ENCODE assay signal across 3 cellular contexts in the genomic region with DNA sequence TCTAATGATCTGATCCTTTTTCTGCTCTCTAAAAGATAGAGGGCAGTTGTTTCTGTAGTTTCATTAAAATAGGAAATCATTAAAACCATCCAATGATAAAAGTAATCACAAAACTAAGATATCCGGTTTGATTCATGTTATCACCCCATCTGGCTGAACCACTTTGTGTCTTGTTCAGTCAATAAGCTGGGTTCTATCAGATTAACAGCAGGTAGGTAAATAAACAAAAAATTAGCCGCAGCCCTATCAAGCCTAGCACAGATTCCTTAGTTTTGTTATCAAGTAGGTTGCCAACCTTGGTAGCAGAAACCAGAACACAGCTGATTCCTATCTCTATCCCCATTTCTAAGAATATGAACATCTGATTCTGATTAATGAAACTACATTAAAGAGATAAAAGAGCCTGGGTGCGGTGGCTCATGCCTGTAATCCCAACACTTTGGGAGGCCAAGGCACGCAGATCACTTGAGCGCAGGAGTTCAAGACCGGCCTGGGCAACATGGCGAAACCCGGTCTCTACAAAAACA.
A peak's percentile ranks its signal among the peaks of the same experiment; 100 is the strongest.
TF ChIP-seq lines count a peak whose summit lies in the region.

No MANE protein-coding gene starts in this region.

TF ChIP-seq in A549, 52 proteins besides CTCF, POLR2A, EP300 and RAD21:
- no peak for TF ChIP-seq CHD2 (IDR thresholded peaks at IDR 0.05; ENCODE audit: low read length, partially characterized antibody)
- TF ChIP-seq HOXA7 (CRISPR knock-in tag; IDR thresholded peaks at IDR 0.05) = no peak
- no peak for TF ChIP-seq TP53 (CRISPR knock-in tag; IDR thresholded peaks at IDR 0.05)
- TF ChIP-seq, protein P1, sequence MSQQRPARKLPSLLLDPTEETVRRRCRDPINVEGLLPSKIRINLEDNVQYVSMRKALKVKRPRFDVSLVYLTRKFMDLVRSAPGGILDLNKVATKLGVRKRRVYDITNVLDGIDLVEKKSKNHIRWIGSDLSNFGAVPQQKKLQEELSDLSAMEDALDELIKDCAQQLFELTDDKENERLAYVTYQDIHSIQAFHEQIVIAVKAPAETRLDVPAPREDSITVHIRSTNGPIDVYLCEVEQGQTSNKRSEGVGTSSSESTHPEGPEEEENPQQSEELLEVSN (IDR thresholded peaks at IDR 0.05; ENCODE audit: borderline replicate concordance, low read depth) = no peak

TF ChIP-seq in HEK293, 187 proteins besides CTCF, POLR2A, EP300 and RAD21:
- TF ChIP-seq FEZF1 (tag by site-specific recombination; IDR thresholded peaks at IDR 0.05) (peak; percentile 36), HOXC10 (CRISPR knock-in tag; IDR thresholded peaks at IDR 0.05) (no peak)

TF ChIP-seq in SK-N-SH treated with all-trans-retinoic acid at 6 μM for 48 hours, 23 proteins besides CTCF, POLR2A, EP300 and RAD21:
- TF ChIP-seq ZNF8 (CRISPR knock-in tag; IDR thresholded peaks at IDR 0.05) = no peak
- no peak for TF ChIP-seq ZC3H10 (CRISPR knock-in tag; IDR thresholded peaks at IDR 0.05)
- TF ChIP-seq ZNF70 (CRISPR knock-in tag; IDR thresholded peaks at IDR 0.05) = no peak
- no peak for TF ChIP-seq SNAI2 (CRISPR knock-in tag; IDR thresholded peaks at IDR 0.05)
- TF ChIP-seq, protein P2, sequence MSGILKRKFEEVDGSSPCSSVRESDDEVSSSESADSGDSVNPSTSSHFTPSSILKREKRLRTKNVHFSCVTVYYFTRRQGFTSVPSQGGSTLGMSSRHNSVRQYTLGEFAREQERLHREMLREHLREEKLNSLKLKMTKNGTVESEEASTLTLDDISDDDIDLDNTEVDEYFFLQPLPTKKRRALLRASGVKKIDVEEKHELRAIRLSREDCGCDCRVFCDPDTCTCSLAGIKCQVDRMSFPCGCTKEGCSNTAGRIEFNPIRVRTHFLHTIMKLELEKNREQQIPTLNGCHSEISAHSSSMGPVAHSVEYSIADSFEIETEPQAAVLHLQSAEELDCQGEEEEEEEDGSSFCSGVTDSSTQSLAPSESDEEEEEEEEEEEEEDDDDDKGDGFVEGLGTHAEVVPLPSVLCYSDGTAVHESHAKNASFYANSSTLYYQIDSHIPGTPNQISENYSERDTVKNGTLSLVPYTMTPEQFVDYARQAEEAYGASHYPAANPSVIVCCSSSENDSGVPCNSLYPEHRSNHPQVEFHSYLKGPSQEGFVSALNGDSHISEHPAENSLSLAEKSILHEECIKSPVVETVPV (CRISPR knock-in tag; IDR thresholded peaks at IDR 0.05) = no peak
- peak; percentile 96 for TF ChIP-seq TCF4 (CRISPR knock-in tag; IDR thresholded peaks at IDR 0.05; ENCODE audit: borderline replicate concordance)
- TF ChIP-seq, protein P3, sequence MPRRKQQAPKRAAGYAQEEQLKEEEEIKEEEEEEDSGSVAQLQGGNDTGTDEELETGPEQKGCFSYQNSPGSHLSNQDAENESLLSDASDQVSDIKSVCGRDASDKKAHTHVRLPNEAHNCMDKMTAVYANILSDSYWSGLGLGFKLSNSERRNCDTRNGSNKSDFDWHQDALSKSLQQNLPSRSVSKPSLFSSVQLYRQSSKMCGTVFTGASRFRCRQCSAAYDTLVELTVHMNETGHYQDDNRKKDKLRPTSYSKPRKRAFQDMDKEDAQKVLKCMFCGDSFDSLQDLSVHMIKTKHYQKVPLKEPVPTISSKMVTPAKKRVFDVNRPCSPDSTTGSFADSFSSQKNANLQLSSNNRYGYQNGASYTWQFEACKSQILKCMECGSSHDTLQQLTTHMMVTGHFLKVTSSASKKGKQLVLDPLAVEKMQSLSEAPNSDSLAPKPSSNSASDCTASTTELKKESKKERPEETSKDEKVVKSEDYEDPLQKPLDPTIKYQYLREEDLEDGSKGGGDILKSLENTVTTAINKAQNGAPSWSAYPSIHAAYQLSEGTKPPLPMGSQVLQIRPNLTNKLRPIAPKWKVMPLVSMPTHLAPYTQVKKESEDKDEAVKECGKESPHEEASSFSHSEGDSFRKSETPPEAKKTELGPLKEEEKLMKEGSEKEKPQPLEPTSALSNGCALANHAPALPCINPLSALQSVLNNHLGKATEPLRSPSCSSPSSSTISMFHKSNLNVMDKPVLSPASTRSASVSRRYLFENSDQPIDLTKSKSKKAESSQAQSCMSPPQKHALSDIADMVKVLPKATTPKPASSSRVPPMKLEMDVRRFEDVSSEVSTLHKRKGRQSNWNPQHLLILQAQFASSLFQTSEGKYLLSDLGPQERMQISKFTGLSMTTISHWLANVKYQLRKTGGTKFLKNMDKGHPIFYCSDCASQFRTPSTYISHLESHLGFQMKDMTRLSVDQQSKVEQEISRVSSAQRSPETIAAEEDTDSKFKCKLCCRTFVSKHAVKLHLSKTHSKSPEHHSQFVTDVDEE (CRISPR knock-in tag; IDR thresholded peaks at IDR 0.05) = 0 out of 2 replicates have a peak, but pooled peaks have one; percentile 56
- TF ChIP-seq, protein P4, sequence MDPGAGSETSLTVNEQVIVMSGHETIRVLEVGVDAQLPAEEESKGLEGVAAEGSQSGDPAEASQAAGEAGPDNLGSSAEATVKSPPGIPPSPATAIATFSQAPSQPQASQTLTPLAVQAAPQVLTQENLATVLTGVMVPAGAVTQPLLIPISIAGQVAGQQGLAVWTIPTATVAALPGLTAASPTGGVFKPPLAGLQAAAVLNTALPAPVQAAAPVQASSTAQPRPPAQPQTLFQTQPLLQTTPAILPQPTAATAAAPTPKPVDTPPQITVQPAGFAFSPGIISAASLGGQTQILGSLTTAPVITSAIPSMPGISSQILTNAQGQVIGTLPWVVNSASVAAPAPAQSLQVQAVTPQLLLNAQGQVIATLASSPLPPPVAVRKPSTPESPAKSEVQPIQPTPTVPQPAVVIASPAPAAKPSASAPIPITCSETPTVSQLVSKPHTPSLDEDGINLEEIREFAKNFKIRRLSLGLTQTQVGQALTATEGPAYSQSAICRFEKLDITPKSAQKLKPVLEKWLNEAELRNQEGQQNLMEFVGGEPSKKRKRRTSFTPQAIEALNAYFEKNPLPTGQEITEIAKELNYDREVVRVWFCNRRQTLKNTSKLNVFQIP (CRISPR knock-in tag; IDR thresholded peaks at IDR 0.05; ENCODE audit: borderline replicate concordance, low read depth) = no peak
- TF ChIP-seq ISL1 (CRISPR knock-in tag; IDR thresholded peaks at IDR 0.05) = peak; percentile 21; the same call in 1 of the 2 replicates
- TF ChIP-seq ZFP30 (CRISPR knock-in tag; IDR thresholded peaks at IDR 0.05) = no peak
- TF ChIP-seq, protein P5, sequence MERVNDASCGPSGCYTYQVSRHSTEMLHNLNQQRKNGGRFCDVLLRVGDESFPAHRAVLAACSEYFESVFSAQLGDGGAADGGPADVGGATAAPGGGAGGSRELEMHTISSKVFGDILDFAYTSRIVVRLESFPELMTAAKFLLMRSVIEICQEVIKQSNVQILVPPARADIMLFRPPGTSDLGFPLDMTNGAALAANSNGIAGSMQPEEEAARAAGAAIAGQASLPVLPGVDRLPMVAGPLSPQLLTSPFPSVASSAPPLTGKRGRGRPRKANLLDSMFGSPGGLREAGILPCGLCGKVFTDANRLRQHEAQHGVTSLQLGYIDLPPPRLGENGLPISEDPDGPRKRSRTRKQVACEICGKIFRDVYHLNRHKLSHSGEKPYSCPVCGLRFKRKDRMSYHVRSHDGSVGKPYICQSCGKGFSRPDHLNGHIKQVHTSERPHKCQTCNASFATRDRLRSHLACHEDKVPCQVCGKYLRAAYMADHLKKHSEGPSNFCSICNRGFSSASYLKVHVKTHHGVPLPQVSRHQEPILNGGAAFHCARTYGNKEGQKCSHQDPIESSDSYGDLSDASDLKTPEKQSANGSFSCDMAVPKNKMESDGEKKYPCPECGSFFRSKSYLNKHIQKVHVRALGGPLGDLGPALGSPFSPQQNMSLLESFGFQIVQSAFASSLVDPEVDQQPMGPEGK (CRISPR knock-in tag; IDR thresholded peaks at IDR 0.05; ENCODE audit: borderline replicate concordance) = no peak
- TF ChIP-seq RARB (CRISPR knock-in tag; IDR thresholded peaks at IDR 0.05) = no peak
- no peak for TF ChIP-seq CSDC2 (CRISPR knock-in tag; IDR thresholded peaks at IDR 0.05)
